In the genomic region with DNA sequence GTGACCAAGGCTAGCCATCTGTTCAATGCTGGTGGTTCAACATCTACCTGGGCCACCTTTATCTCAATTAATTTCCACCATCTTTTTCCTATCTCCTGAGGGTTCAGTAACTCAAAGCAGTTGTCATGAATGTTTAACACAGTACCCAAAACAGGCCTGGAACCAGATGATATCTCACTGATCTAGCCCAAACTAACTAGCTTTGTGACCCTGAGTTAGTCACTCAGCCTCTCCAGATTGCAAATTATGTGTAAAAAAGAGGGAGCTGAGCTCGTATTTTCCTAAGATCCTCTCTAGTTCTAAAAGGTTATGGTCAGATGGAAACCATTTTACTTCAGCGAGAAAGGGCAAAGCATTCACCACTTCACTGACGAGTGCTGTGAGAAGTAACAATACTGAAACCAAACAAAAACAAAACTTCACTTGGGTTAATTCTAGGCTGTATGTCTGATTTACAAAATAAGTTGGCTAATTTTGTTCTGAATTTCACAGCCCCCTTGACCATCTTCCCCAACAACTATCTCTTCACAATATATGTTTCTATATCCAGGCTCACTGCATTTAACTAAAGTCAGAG, we compare ENCODE assay signal across 1 cellular context.
TF ChIP-seq lines count a peak whose summit lies in the region.

No MANE protein-coding gene starts in this region.

TF ChIP-seq in H1, 55 proteins besides CTCF, POLR2A, EP300 and RAD21:
- TF ChIP-seq CREB1 (IDR thresholded peaks at IDR 0.05), result no peak
- no peak for TF ChIP-seq TCF12 (IDR thresholded peaks at IDR 0.05; ENCODE audit: low read depth, low read length)
- no peak for TF ChIP-seq SIN3A (conservative IDR thresholded peaks at IDR 0.05 in 1 of 2, IDR thresholded peaks at IDR 0.05 in 1 of 2; ENCODE audit: low read depth in 1 of 2, low read length in 2 of 2)
- no peak for TF ChIP-seq TBP (IDR thresholded peaks at IDR 0.05; ENCODE audit: low read depth, low read length)
- no peak for TF ChIP-seq JUN (IDR thresholded peaks at IDR 0.05; ENCODE audit: low read depth, low read length)
- TF ChIP-seq ATF3 (IDR thresholded peaks at IDR 0.05; ENCODE audit: insufficient read depth, low read depth, low read length), result no peak
- no peak for TF ChIP-seq EZH2 (IDR thresholded peaks at IDR 0.05; ENCODE audit: low read depth, low read length, severe bottlenecking)
- TF ChIP-seq EGR1 (IDR thresholded peaks at IDR 0.05; ENCODE audit: borderline replicate concordance, low read depth, low read length), result no peak
- TF ChIP-seq SUZ12 (IDR thresholded peaks at IDR 0.05; ENCODE audit: low read length), result no peak
- TF ChIP-seq HDAC2 (IDR thresholded peaks at IDR 0.05; ENCODE audit: borderline replicate concordance in 1 of 2, low read depth in 2 of 2, low read length in 2 of 2), result no peak
- no peak for TF ChIP-seq SP1 (IDR thresholded peaks at IDR 0.05; ENCODE audit: low read depth, low read length)
- TF ChIP-seq GTF2F1 (IDR thresholded peaks at IDR 0.05; ENCODE audit: borderline replicate concordance, low read depth, low read length), result no peak
- TF ChIP-seq BACH1 (IDR thresholded peaks at IDR 0.05; ENCODE audit: low read length), result no peak
- TF ChIP-seq TAF7 (optimal IDR thresholded peaks at IDR 0.05; ENCODE audit: borderline replicate concordance, low read depth, low read length), result no peak
- no peak for TF ChIP-seq MAX (IDR thresholded peaks at IDR 0.05)
TF ChIP-seq in H1: peak in this region for 0.
